10 cellular contexts compared by ENCODE assay signal in genomic region chr2:10332402-10333246, GRCh38. TPM values are rescaled to one million over a fixed set of nuclear protein-coding genes. Genes with fewer than 3 reads are reported as not detected.
DNase-seq lines count a peak whose midpoint lies in the region; ATAC-seq and TF ChIP-seq lines count a peak whose summit lies in the region.
"Had no signal": no experiment of that assay in that cellular context is flagged by ENCODE, and none has a peak within 500 bp of the region (broad histone marks: within the 10 kb centered on the region; RNA-seq: fewer than 3 reads in every experiment).

No MANE protein-coding gene starts in this region.

- H3K4me1 Mint-ChIP-seq in naive thymus-derived CD8-positive, alpha-beta T cell = peaks cover 54 to 92% (median 77%) of the 10 kb centered on the region in 4 donors

- no peaks in the 10 kb centered on the region for H3K27me3 ChIP-seq in vagina
- H3K27me3 ChIP-seq: esophagus muscularis mucosa had no signal

- H3K27ac ChIP-seq in vagina = peak overlapping the region; percentile 40

- peaks cover 0 to 4% (median 0%) of the 10 kb centered on the region in 9 donors for H3K9me3 Mint-ChIP-seq in naive thymus-derived CD8-positive, alpha-beta T cell

- no peaks in the 10 kb centered on the region for H3K9me3 ChIP-seq in vagina

- TF ChIP-seq CTCF in vagina (IDR thresholded peaks at IDR 0.05) = no peak

- peak overlapping the region; percentile 94 to 99 (median 98) for H3K27ac Mint-ChIP-seq in naive thymus-derived CD8-positive, alpha-beta T cell

- no peak for ATAC-seq in naive thymus-derived CD8-positive, alpha-beta T cell

- H3K4me3 Mint-ChIP-seq in naive thymus-derived CD8-positive, alpha-beta T cell = peak overlapping the region; percentile 87 to 100 (median 92)

- TF ChIP-seq POLR2A in vagina (IDR thresholded peaks at IDR 0.05) = no peak

- intact Hi-C loops in vagina (cut with DNase I) = no loop called here

- H3K4me3 ChIP-seq in vagina = no peak overlapping the region
- H3K4me3 ChIP-seq: esophagus muscularis mucosa had no signal

- H3K36me3 ChIP-seq in vagina = no peaks in the 10 kb centered on the region

- peaks cover 46% of the 10 kb centered on the region for H3K4me1 ChIP-seq in vagina

- H3K27me3 Mint-ChIP-seq in naive thymus-derived CD8-positive, alpha-beta T cell = no peaks in the 10 kb centered on the region

- POLR2A ChIA-PET in naive thymus-derived CD8-positive, alpha-beta T cell (lab: Charles Lee) = interaction anchor here (0.5 to 14.9 kb wide), 8 partner anchors 8 to 120 kb away, joined by 3 to 325 read pairs (median 6); partner anchors contain the start of gene HPCAL1

- H3K36me3 Mint-ChIP-seq in naive thymus-derived CD8-positive, alpha-beta T cell = peaks cover 0 to 10% (median 8%) of the 10 kb centered on the region in 3 donors

- peak; percentile 25 to 31 for DNase-seq in stimulated activated CD4-positive, alpha-beta T cell treated with anti-CD3 and anti-CD28 coated beads, Interleukin-15, amount 100 ng/mL, for 48 hours (ENCODE audit: low read depth in 2 of 2)
- DNase-seq in stimulated activated CD4-positive, alpha-beta T cell treated with anti-CD3 and anti-CD28 coated beads, Interleukin-12 subunit alpha, Interleukin-12 subunit beta, amount 100 ng/mL, for 4 hours = no peak
- peak; percentile 32 for DNase-seq in activated naive CD4-positive, alpha-beta T cell treated with anti-CD3 and anti-CD28 coated beads, Interleukin-2, amount 50 U/mL, for 16 hours
- no peak for DNase-seq in naive thymus-derived CD8-positive, alpha-beta T cell
- DNase-seq in vagina (ENCODE audit: extremely low spot score in 2 of 2) (no peak), AML-193 (lab: John Stamatoyannopoulos, UW) (no peak)
- DNase-seq in activated CD4-positive, CD25-positive, alpha-beta regulatory T cell treated with anti-CD3 and anti-CD28 coated beads, Interleukin-2, amount 50 U/mL, for 72 hours = no peak
- no peak for DNase-seq in activated effector memory CD4-positive, alpha-beta T cell treated with anti-CD3 and anti-CD28 coated beads, Interleukin-2, amount 50 U/mL, for 16 hours
- DNase-seq: DND-41 had no signal

RNA-seq across cellular contexts. Expression of gene HPCAL1, which starts 29.9 kb away (rescaled TPM):
- 10 to 100 TPM; 84.9 to 86.2 TPM for total RNA-seq in naive thymus-derived CD8-positive, alpha-beta T cell
- polyA plus RNA-seq in naive thymus-derived CD8-positive, alpha-beta T cell = 100 to 1,000 TPM in 1 of 3 donors, 10 to 100 TPM in 2; 71.5 to 122 (median 98.2) TPM
- total RNA-seq in vagina = 43.7 TPM

Comparison
In these comparisons a context has a peak if more than half of its experiments do, and no peak if none do; other contexts are left out.
1. DNase-seq: peak in stimulated activated CD4-positive, alpha-beta T cell treated with anti-CD3 and anti-CD28 coated beads, Interleukin-15, amount 100 ng/mL, for 48 hours (2 of 2) and activated naive CD4-positive, alpha-beta T cell treated with anti-CD3 and anti-CD28 coated beads, Interleukin-2, amount 50 U/mL, for 16 hours (single experiment); none in stimulated activated CD4-positive, alpha-beta T cell treated with anti-CD3 and anti-CD28 coated beads, Interleukin-12 subunit alpha, Interleukin-12 subunit beta, amount 100 ng/mL, for 4 hours (single experiment), naive thymus-derived CD8-positive, alpha-beta T cell (0 of 10), vagina (0 of 2), activated CD4-positive, CD25-positive, alpha-beta regulatory T cell treated with anti-CD3 and anti-CD28 coated beads, Interleukin-2, amount 50 U/mL, for 72 hours (single experiment), activated effector memory CD4-positive, alpha-beta T cell treated with anti-CD3 and anti-CD28 coated beads, Interleukin-2, amount 50 U/mL, for 16 hours (single experiment) and AML-193 (0 of 2).